In genomic region chr19:18701250-18701608, GRCh38 we compare ENCODE assay signal across 8 cellular contexts. TPM values are rescaled to one million over a fixed set of nuclear protein-coding genes. Genes with fewer than 3 reads are reported as not detected.
A peak's percentile ranks its signal among the peaks of the same experiment; 100 is the strongest.
DNase-seq lines count a peak whose midpoint lies in the region; ATAC-seq, FAIRE-seq and TF ChIP-seq lines count a peak whose summit lies in the region.

No MANE protein-coding gene starts in this region.

- no peak overlapping the region for H2BK120ac ChIP-seq in H1 (replicated peaks; ENCODE audit: low read depth, low read length)

- H3K18ac ChIP-seq in H1 (ENCODE audit: extremely low read depth, low read length): no peak overlapping the region; the same call in 1 of the 2 replicates

- H3K9me2 ChIP-seq in Loucy (replicated peaks; ENCODE audit: low read depth, low read length): no peaks in the 10 kb centered on the region

- TF ChIP-seq EP300 in H1 (IDR thresholded peaks at IDR 0.05; ENCODE audit: borderline replicate concordance in 1 of 2, low read depth in 2 of 2, low read length in 2 of 2): no peak

- no peak for TF ChIP-seq CTCF in Loucy (conservative IDR thresholded peaks at IDR 0.05; ENCODE audit: low read length)
- TF ChIP-seq CTCF in H1 (IDR thresholded peaks at IDR 0.05; ENCODE audit: control extremely low read depth in 1 of 3, insufficient read depth in 1 of 3, low read depth in 1 of 3, low read length in 3 of 3): no peak

- no peak overlapping the region for H4K8ac ChIP-seq in H1 (ENCODE audit: extremely low read depth, insufficient read depth, low read length)

- peak; percentile 16 to 25 for ATAC-seq in activated T-cell treated with anti-CD3 and anti-CD28 coated beads, Interleukin-2, amount 50 U/mL, for 4 hours
- ATAC-seq in HG03520 (IDR thresholded peaks at IDR 0.05; ENCODE audit: unreplicated experiment): no peak

- H3K79me1 ChIP-seq in H1 (ENCODE audit: low read depth, low read length): peaks cover 16% of the 10 kb centered on the region

- no peak overlapping the region for H2BK12ac ChIP-seq in H1 (ENCODE audit: low read depth, low read length)

- no peak overlapping the region for H2BK15ac ChIP-seq in H1 (ENCODE audit: low read length)

- no peak overlapping the region for H3K23ac ChIP-seq in H1 (ENCODE audit: insufficient read length)

- H4K20me1 ChIP-seq in Loucy (ENCODE audit: insufficient read depth, low read length, poor library complexity, severe bottlenecking): peaks cover 11% of the 10 kb centered on the region
- H4K20me1 ChIP-seq in H1 (replicated peaks in 1 of 2; ENCODE audit: control insufficient read depth in 1 of 2, insufficient read depth in 2 of 2, low read length in 2 of 2): peaks cover 19 to 36% of the 10 kb centered on the region in 2 experiments

- no peak overlapping the region for H2BK5ac ChIP-seq in H1 (ENCODE audit: low read depth, low read length)

- H3K56ac ChIP-seq in H1 (replicated peaks; ENCODE audit: insufficient read length, low read depth, low read length): no peak overlapping the region

- H3K4me2 ChIP-seq in Loucy (ENCODE audit: low read depth, low read length, poor library complexity, severe bottlenecking) (peak overlapping the region; percentile 94), H1 (ENCODE audit: insufficient read depth in 1 of 2, low read depth in 2 of 2, low read length in 2 of 2) (peak overlapping the region; percentile 75 to 88), skeletal muscle satellite cell (ENCODE audit: low read length) (peak overlapping the region; percentile 97)

- H2AK5ac ChIP-seq in H1 (ENCODE audit: low read depth, low read length): no peak overlapping the region

- POLR2A ChIA-PET in H1 (lab: Charles Lee; ENCODE audit: partially characterized antibody): interaction anchor here (1.8 kb wide), 1 partner anchor 130 kb away, joined by 5 read pairs; the partner anchor contains the start of gene UBA52

- H3K23me2 ChIP-seq in H1 (ENCODE audit: low read depth, low read length): peaks cover 3% of the 10 kb centered on the region; the same call in 1 of the 2 replicates

- FAIRE-seq in H1 (lab: Jason Lieb, UNC) (no peak), HTR-8/SVneo (lab: Jason Lieb, UNC) (no peak)

- H4K91ac ChIP-seq in H1 (replicated peaks; ENCODE audit: insufficient read length, low read length): no peak overlapping the region

- peaks cover 10% of the 10 kb centered on the region; the same call in 1 of the 2 replicates for H3F3A ChIP-seq in Loucy (ENCODE audit: low read depth)

- no peaks in the 10 kb centered on the region for H3K9me3 ChIP-seq in Loucy (ENCODE audit: insufficient read depth, low read depth, low read length)
- H3K9me3 ChIP-seq in H1 (ENCODE audit: insufficient read depth in 2 of 2, low read depth in 1 of 2, low read length in 1 of 2): no peaks in the 10 kb centered on the region
- no peaks in the 10 kb centered on the region for H3K9me3 ChIP-seq in skeletal muscle satellite cell (replicated peaks; ENCODE audit: low read length)

- CTCF ChIA-PET in H1 (lab: Charles Lee; ENCODE audit: partially characterized antibody): interaction anchor here (1.4 to 2.7 kb wide), 2 partner anchors 20 to 25 kb away, joined by 4 to 8 read pairs; no protein-coding TSS in a partner anchor

- H3K9ac ChIP-seq in Loucy (ENCODE audit: low read depth, low read length, poor library complexity, severe bottlenecking) (peak overlapping the region; percentile 71), H1 (replicated peaks in 1 of 4; ENCODE audit: extremely low read depth in 1 of 4, low read depth in 3 of 4, low read length in 3 of 4) (no peak overlapping the region), skeletal muscle satellite cell (ENCODE audit: low read depth, low read length) (no peak overlapping the region)

- H3K36me3 Mint-ChIP-seq in activated T-cell treated with anti-CD3 and anti-CD28 coated beads, Interleukin-2, amount 50 U/mL, for 4 hours (ENCODE audit: insufficient read depth): no peaks in the 10 kb centered on the region

- no peak overlapping the region for H3K27ac ChIP-seq in H1 (ENCODE audit: low read depth, low read length)

- no peak overlapping the region for H3K14ac ChIP-seq in H1 (ENCODE audit: insufficient read length)

- H3K27me3 Mint-ChIP-seq in activated T-cell treated with anti-CD3 and anti-CD28 coated beads, Interleukin-2, amount 50 U/mL, for 4 hours (ENCODE audit: low read depth): no peaks in the 10 kb centered on the region

- H3K4me1 Mint-ChIP-seq in activated T-cell treated with anti-CD3 and anti-CD28 coated beads, Interleukin-2, amount 50 U/mL, for 4 hours (ENCODE audit: low read depth): peaks cover 30% of the 10 kb centered on the region

- WGBS in H1 (ENCODE audit: extremely low coverage in 1 of 2, insufficient coverage in 1 of 2, insufficient read length in 1 of 2, insufficient replicate concordance in 2 of 2, low coverage in 1 of 2, low lambda C conversion rate in 2 of 2, missing lambda C conversion rate in 1 of 2), 2 experiments: 91% methylated on average over 7 of the region's 7 CpGs; no CpG with 5 or more reads in 1 of the 2 experiments

- H3K4me3 ChIP-seq in Loucy (ENCODE audit: low read length, poor library complexity, severe bottlenecking): peak overlapping the region; percentile 77
- H3K4me3 ChIP-seq in H1 (ENCODE audit: extremely low read depth in 1 of 4, insufficient read depth in 2 of 4, low read depth in 3 of 4, low read length in 4 of 4): peak overlapping the region; percentile 13 to 56 (median 46); a peak in 4 of 8 replicates
- peak overlapping the region; percentile 66 for H3K4me3 ChIP-seq in skeletal muscle satellite cell (ENCODE audit: low read length)

- H3K4me3 Mint-ChIP-seq in activated T-cell treated with anti-CD3 and anti-CD28 coated beads, Interleukin-2, amount 50 U/mL, for 4 hours: peak overlapping the region; percentile 80

- peaks cover 14% of the 10 kb centered on the region for H3K4me1 ChIP-seq in Loucy (ENCODE audit: insufficient read depth, low read length, poor library complexity, severe bottlenecking)
- H3K4me1 ChIP-seq in H1 (replicated peaks in 1 of 4; ENCODE audit: control insufficient read depth in 3 of 4, insufficient read depth in 4 of 4, low read length in 3 of 4): peaks cover 0 to 17% (median 7%) of the 10 kb centered on the region in 4 experiments; a peak in 4 of 7 replicates
- peaks cover 18% of the 10 kb centered on the region for H3K4me1 ChIP-seq in skeletal muscle satellite cell (ENCODE audit: control insufficient read depth, insufficient read depth, low read length)

- H2AFZ ChIP-seq in Loucy (ENCODE audit: low read length) (no peak overlapping the region), H1 (ENCODE audit: low read length) (no peak overlapping the region)

- H3K27me3 ChIP-seq in Loucy (ENCODE audit: insufficient read depth, low read length, poor library complexity, severe bottlenecking): no peaks in the 10 kb centered on the region
- H3K27me3 ChIP-seq in H1 (replicated peaks in 1 of 4; ENCODE audit: control insufficient read depth in 3 of 4, extremely low read depth in 1 of 4, insufficient read depth in 3 of 4, low read length in 3 of 4): no peaks in the 10 kb centered on the region
- no peaks in the 10 kb centered on the region for H3K27me3 ChIP-seq in skeletal muscle satellite cell (ENCODE audit: control insufficient read depth, insufficient read depth, low read length)

- DNase-seq in activated T-cell treated with anti-CD3 and anti-CD28 coated beads, Interleukin-2, amount 50 U/mL, for 4 hours: no peak
- no peak for DNase-seq in activated T-cell treated with anti-CD3 and anti-CD28 coated beads, Interleukin-2, amount 50 U/mL, for 1 hour
- DNase-seq in H1 (ENCODE audit: low read depth in 1 of 2, low spot score in 2 of 2) (no peak), HTR-8/SVneo (ENCODE audit: insufficient read length, low spot score) (no peak)
- DNase-seq in stimulated activated naive CD4-positive, alpha-beta T cell treated with Interleukin-2 at 50 U/mL for 16 hours (lab: John Stamatoyannopoulos, UW): no peak

- no peak overlapping the region for H3K4ac ChIP-seq in H1 (replicated peaks; ENCODE audit: insufficient read length, low read depth, low read length)

- no peak overlapping the region for H4K5ac ChIP-seq in H1 (ENCODE audit: insufficient read length, low read depth, low read length)

- no peaks in the 10 kb centered on the region for H3K9me3 Mint-ChIP-seq in activated T-cell treated with anti-CD3 and anti-CD28 coated beads, Interleukin-2, amount 50 U/mL, for 4 hours

- H3K79me2 ChIP-seq in Loucy (ENCODE audit: insufficient read depth, low read length) (peaks cover 40% of the 10 kb centered on the region), H1 (ENCODE audit: control insufficient read depth in 1 of 2, insufficient read depth in 2 of 2, low read length in 2 of 2) (peaks cover 0 to 17% of the 10 kb centered on the region in 2 experiments; a peak in 2 of 4 replicates)

- no peak overlapping the region for H2BK20ac ChIP-seq in H1 (ENCODE audit: low read length)

- no peak for TF ChIP-seq RAD21 in H1 (IDR thresholded peaks at IDR 0.05 in 1 of 2, conservative IDR thresholded peaks at IDR 0.05 in 1 of 2; ENCODE audit: low read depth in 2 of 2, low read length in 2 of 2)

- no peak for TF ChIP-seq POLR2A in H1 (IDR thresholded peaks at IDR 0.05; ENCODE audit: control extremely low read depth in 1 of 2, low read depth in 2 of 2, low read length in 2 of 2)

- no peaks in the 10 kb centered on the region for H3K36me3 ChIP-seq in Loucy (ENCODE audit: insufficient read depth, low read length)
- no peaks in the 10 kb centered on the region for H3K36me3 ChIP-seq in H1 (ENCODE audit: control insufficient read depth in 2 of 4, insufficient read depth in 4 of 4, low read length in 3 of 4)
- H3K36me3 ChIP-seq in skeletal muscle satellite cell (ENCODE audit: insufficient read depth, low read length): no peaks in the 10 kb centered on the region

TF ChIP-seq in H1, 55 proteins besides CTCF, POLR2A, EP300 and RAD21:
- TF ChIP-seq ASH2L (IDR thresholded peaks at IDR 0.05; ENCODE audit: low read length) (no peak), POLR2AphosphoS5 (IDR thresholded peaks at IDR 0.05; ENCODE audit: low read depth, low read length) (no peak), EZH2 (IDR thresholded peaks at IDR 0.05; ENCODE audit: low read depth, low read length, severe bottlenecking) (no peak)

RNA-seq across cellular contexts. Expression of gene CRTC1, which starts 17.7 kb away (rescaled TPM):
- total RNA-seq in activated T-cell treated with anti-CD3 and anti-CD28 coated beads, Interleukin-2, amount 50 U/mL, for 4 hours: 1 to 10 TPM; 7.8 to 9.6 (median 8.9) TPM
- total RNA-seq in H1 (2021; fragmentation: NEBNext Ultra II Directional; extraction: Animal tissue kit (Norgen Biotek cat#: 25700)): 8.5 TPM in 2 replicates
- 2.9 and 6.5 TPM in 2 replicates for polyA plus RNA-seq in H1 (2011; rRNA removed)
- polyA plus RNA-seq in H1 (2011; cell fraction: cytosol; rRNA removed): 2.7 TPM
- 18.3 TPM for polyA plus RNA-seq in H1 (2011; cell fraction: nucleus; rRNA removed)
- 4.4 to 9.8 TPM (median 8.1 TPM) in 4 replicates for polyA plus RNA-seq in H1 (2012, experiment 1 of 2)
- polyA plus RNA-seq in H1 (2012, experiment 2 of 2): 4.9 TPM
- polyA plus RNA-seq in H1 (2013, experiment 1 of 2): 8.8 TPM
- polyA plus RNA-seq in H1 (2013, experiment 2 of 2): 7.7 TPM
- 0.71 and 1.8 TPM in 2 replicates for polyA minus RNA-seq in H1 (2011; rRNA and poly(A)+ RNA removed)
- 4.7 TPM for polyA minus RNA-seq in H1 (2011; cell fraction: cytosol; rRNA and poly(A)+ RNA removed)
- polyA minus RNA-seq in H1 (2011; cell fraction: nucleus; rRNA and poly(A)+ RNA removed): 6.3 TPM
- 2.2 and 2.3 TPM in 2 replicates for total RNA-seq in skeletal muscle satellite cell (2012; rRNA removed)
